In genomic region chr1:201481761-201482493, GRCh38 we compare ENCODE assay signal across 1 cellular context.
A peak's percentile ranks its signal among the peaks of the same experiment; 100 is the strongest.
TF ChIP-seq lines count a peak whose summit lies in the region.

No MANE protein-coding gene starts in this region.

TF ChIP-seq in GM12878, 131 proteins besides CTCF, POLR2A, EP300 and RAD21 (continues in another document):
- TF ChIP-seq RUNX3 (IDR thresholded peaks at IDR 0.05; ENCODE audit: low read length) (no peak), PBX3 (IDR thresholded peaks at IDR 0.05; ENCODE audit: insufficient replicate concordance, low read depth, low read length) (no peak), LARP7 (IDR thresholded peaks at IDR 0.05) (peak; percentile 66; the same call in 1 of the 2 replicates), MXI1 (IDR thresholded peaks at IDR 0.05; ENCODE audit: low read depth, low read length) (no peak), BCL3 (IDR thresholded peaks at IDR 0.05; ENCODE audit: borderline replicate concordance, insufficient read depth, low read depth, low read length, poor library complexity, severe bottlenecking) (no peak), FOXM1 (IDR thresholded peaks at IDR 0.05; ENCODE audit: low read depth, low read length) (no peak), PRDM15 (CRISPR knock-in tag; IDR thresholded peaks at IDR 0.05) (no peak), SP1 (IDR thresholded peaks at IDR 0.05; ENCODE audit: low read depth, low read length) (no peak), HCFC1 (IDR thresholded peaks at IDR 0.05; ENCODE audit: low read length) (no peak), SUPT20H (IDR thresholded peaks at IDR 0.05; ENCODE audit: borderline replicate concordance, control insufficient read depth, low read depth, low read length) (no peak), PKNOX1 (IDR thresholded peaks at IDR 0.05) (no peak; the same call in 1 of the 2 replicates), DPF2 (IDR thresholded peaks at IDR 0.05) (no peak), TAF1 (IDR thresholded peaks at IDR 0.05; ENCODE audit: borderline replicate concordance, low read depth, low read length) (no peak), POU2F2 (IDR thresholded peaks at IDR 0.05; ENCODE audit: borderline replicate concordance, low read depth, low read length) (no peak), NR2C1 (IDR thresholded peaks at IDR 0.05) (no peak), ZNF622 (IDR thresholded peaks at IDR 0.05) (no peak), IRF4 (IDR thresholded peaks at IDR 0.05; ENCODE audit: low read depth, low read length) (no peak), SMAD1 (IDR thresholded peaks at IDR 0.05; ENCODE audit: low read depth, partially characterized antibody) (no peak), ZNF687 (IDR thresholded peaks at IDR 0.05) (peak; percentile 60; the same call in 1 of the 2 replicates), JUND (IDR thresholded peaks at IDR 0.05; ENCODE audit: low read depth, low read length) (no peak), RBBP5 (conservative IDR thresholded peaks at IDR 0.05) (no peak), STAT1 (conservative IDR thresholded peaks at IDR 0.05) (no peak), ZBTB4 (CRISPR knock-in tag; IDR thresholded peaks at IDR 0.05) (no peak), CEBPB (IDR thresholded peaks at IDR 0.05; ENCODE audit: borderline replicate concordance in 1 of 2, low read depth in 2 of 2, low read length in 2 of 2) (no peak), SMC3 (IDR thresholded peaks at IDR 0.05; ENCODE audit: borderline replicate concordance, low read length) (peak; percentile 72), REST (IDR thresholded peaks at IDR 0.05; ENCODE audit: low read depth, low read length) (no peak), ATF7 (IDR thresholded peaks at IDR 0.05; ENCODE audit: low read depth) (no peak), USF2 (IDR thresholded peaks at IDR 0.05; ENCODE audit: borderline replicate concordance, low read depth, low read length) (no peak), TCF3 (IDR thresholded peaks at IDR 0.05; ENCODE audit: borderline replicate concordance, insufficient read depth, low read depth, low read length) (0 out of 2 replicates have a peak, but pooled peaks have one; percentile 34), NBN (IDR thresholded peaks at IDR 0.05) (peak; percentile 66; the same call in 1 of the 2 replicates), BCLAF1 (IDR thresholded peaks at IDR 0.05) (no peak), RELA (IDR thresholded peaks at IDR 0.05; ENCODE audit: borderline replicate concordance, partially characterized antibody) (no peak), CHD1 (IDR thresholded peaks at IDR 0.05; ENCODE audit: low read depth, low read length) (no peak)
